Comparison of ENCODE assay signal across 21 cellular contexts in genomic region chr9:72932669-72933068, GRCh38. TPM values are rescaled to one million over a fixed set of nuclear protein-coding genes. Genes with fewer than 3 reads are reported as not detected.
A peak's percentile ranks its signal among the peaks of the same experiment; 100 is the strongest.
DNase-seq lines count a peak whose midpoint lies in the region; ATAC-seq, FAIRE-seq and TF ChIP-seq lines count a peak whose summit lies in the region.
"Had no signal": no experiment of that assay in that cellular context is flagged by ENCODE, and none has a peak within 500 bp of the region (broad histone marks: within the 10 kb centered on the region; RNA-seq: fewer than 3 reads in every experiment).

No MANE protein-coding gene starts in this region.

- H3K36me3 ChIP-seq in muscle layer of duodenum (ENCODE audit: control insufficient read depth in 1 of 2, insufficient read depth in 2 of 2, low read length in 2 of 2), result peaks cover 6 to 7% of the 10 kb centered on the region in 2 donors
- no peaks in the 10 kb centered on the region for H3K36me3 ChIP-seq in SK-N-SH (replicated peaks in 1 of 2; ENCODE audit: control insufficient read depth in 1 of 2, insufficient read depth in 2 of 2, low read length in 1 of 2)
- H3K36me3 ChIP-seq: BLaER1 had no signal

- CTCF ChIA-PET in WTC11 (lab: Charles Lee) (interaction anchor here (2.7 kb wide), 1 partner anchor 61 kb away, joined by 18 read pairs; no protein-coding TSS in a partner anchor), SK-N-SH (lab: Yijun Ruan, JAX) (no interaction called here)

- DNase-seq in H54 (ENCODE audit: insufficient read length, low spot score) (no peak), astrocyte of the hippocampus (ENCODE audit: low read depth, low spot score) (peak; percentile 16), WTC11 (ENCODE audit: low spot score) (no peak), SK-N-SH (no peak), globus pallidus (ENCODE audit: low spot score) (no peak), ecto neural progenitor cell (ENCODE audit: low spot score) (no peak)
- DNase-seq: CD4-positive, alpha-beta memory T cell; KG1; MV-4-11; NCI-H1694 treated with DMSO at 0.1 percent for 48 hours; NCI-H2107; NCI-H2227 treated with DMSO at 0.1 percent for 48 hours; NCI-H524; NCI-H82; PC-3; SIG-M5 had no signal

- no peaks in the 10 kb centered on the region for H3K36me3 Mint-ChIP-seq in WTC11
- H3K36me3 Mint-ChIP-seq: CD4-positive, alpha-beta memory T cell had no signal

- TF ChIP-seq CTCF in WTC11 (IDR thresholded peaks at IDR 0.05), result no peak
- TF ChIP-seq CTCF in SK-N-SH (IDR thresholded peaks at IDR 0.05), result no peak

- no peaks in the 10 kb centered on the region for H3K27me3 Mint-ChIP-seq in WTC11 (ENCODE audit: low read depth)

- H3K9ac ChIP-seq in SK-N-SH, result no peak overlapping the region
- H3K9ac ChIP-seq: BLaER1 had no signal

- peaks cover 7% of the 10 kb centered on the region for H3K4me1 Mint-ChIP-seq in WTC11
- H3K4me1 Mint-ChIP-seq: CD4-positive, alpha-beta memory T cell had no signal

- TF ChIP-seq RAD21 in SK-N-SH (IDR thresholded peaks at IDR 0.05; ENCODE audit: low read length), result no peak

- H3K9me2 ChIP-seq in SK-N-SH, result no peaks in the 10 kb centered on the region; the same call in 1 of the 2 replicates

- peak overlapping the region; percentile 19 for H3K27ac ChIP-seq in muscle layer of duodenum (ENCODE audit: low read length)
- no peak overlapping the region for H3K27ac ChIP-seq in SK-N-SH (ENCODE audit: low read depth in 2 of 2, low read length in 1 of 2)
- H3K27ac ChIP-seq: BLaER1, RWPE1 had no signal

- no peaks in the 10 kb centered on the region for H3F3A ChIP-seq in SK-N-SH (replicated peaks; ENCODE audit: insufficient read depth)

- no peak for TF ChIP-seq EP300 in SK-N-SH (IDR thresholded peaks at IDR 0.05; ENCODE audit: borderline replicate concordance in 1 of 2, low read depth in 1 of 2, low read length in 1 of 2)

- no peak overlapping the region for H3K27ac Mint-ChIP-seq in WTC11
- H3K27ac Mint-ChIP-seq: CD4-positive, alpha-beta memory T cell had no signal

- 2% methylated on average over 3 of the region's 3 CpGs for WGBS in SK-N-SH (ENCODE audit: low lambda C conversion rate)

- H3K27me3 ChIP-seq in muscle layer of duodenum (ENCODE audit: low read depth, low read length), result no peaks in the 10 kb centered on the region
- no peaks in the 10 kb centered on the region for H3K27me3 ChIP-seq in SK-N-SH (ENCODE audit: insufficient read depth)
- H3K27me3 ChIP-seq: BLaER1 had no signal

- no peak for ATAC-seq in WTC11
- ATAC-seq: PC-3 had no signal

- no peaks in the 10 kb centered on the region for H4K20me1 ChIP-seq in SK-N-SH (ENCODE audit: insufficient read depth)
- H4K20me1 ChIP-seq: BLaER1 had no signal

- no peak overlapping the region for H3K4me3 ChIP-seq in muscle layer of duodenum (ENCODE audit: low read depth in 1 of 2, low read length in 2 of 2)
- H3K4me3 ChIP-seq in SK-N-SH (ENCODE audit: low read depth in 2 of 2, low read length in 1 of 2), result no peak overlapping the region
- H3K4me3 ChIP-seq: BLaER1 had no signal

- H2AFZ ChIP-seq in SK-N-SH (ENCODE audit: low read depth), result no peak overlapping the region

- H3K9me3 Mint-ChIP-seq in WTC11, result no peaks in the 10 kb centered on the region

- H3K79me2 ChIP-seq in SK-N-SH (ENCODE audit: insufficient read depth), result no peaks in the 10 kb centered on the region

- no peak overlapping the region for H3K4me2 ChIP-seq in SK-N-SH
- H3K4me2 ChIP-seq: BLaER1 had no signal

- TF ChIP-seq POLR2A in H54 (IDR thresholded peaks at IDR 0.05; ENCODE audit: low read depth, low read length), result no peak

- POLR2A ChIA-PET in WTC11 (lab: Charles Lee), result no interaction called here
- POLR2A ChIA-PET in SK-N-SH (lab: Yijun Ruan, JAX), result no interaction called here

- H3K4me1 ChIP-seq in muscle layer of duodenum (ENCODE audit: control insufficient read depth in 1 of 2, insufficient read depth in 2 of 2, low read length in 2 of 2) (peaks cover 0 to 16% of the 10 kb centered on the region in 2 donors), SK-N-SH (ENCODE audit: control insufficient read depth in 1 of 2, insufficient read depth in 2 of 2, low read depth in 1 of 2, low read length in 1 of 2) (no peaks in the 10 kb centered on the region; a peak in 1 of 4 replicates)
- H3K4me1 ChIP-seq: BLaER1 had no signal

- H3K4me3 Mint-ChIP-seq in WTC11, result no peak overlapping the region
- H3K4me3 Mint-ChIP-seq: CD4-positive, alpha-beta memory T cell had no signal

- no peaks in the 10 kb centered on the region for H3K9me3 ChIP-seq in muscle layer of duodenum (ENCODE audit: control insufficient read depth in 1 of 2, low read length in 2 of 2)
- H3K9me3 ChIP-seq in SK-N-SH, result no peaks in the 10 kb centered on the region
- H3K9me3 ChIP-seq: BLaER1 had no signal

- peak; percentile 20 for FAIRE-seq in H54 (lab: Jason Lieb, UNC)
- FAIRE-seq: D721Med, H1 had no signal

TF ChIP-seq in WTC11, 78 proteins besides CTCF, POLR2A, EP300 and RAD21 (continues in another document):
- no peak for TF ChIP-seq CBFB (CRISPR knock-in tag; IDR thresholded peaks at IDR 0.05; ENCODE audit: low read depth)
- no peak for TF ChIP-seq IRF1 (CRISPR knock-in tag; IDR thresholded peaks at IDR 0.05)
- TF ChIP-seq SOX15 (CRISPR knock-in tag; IDR thresholded peaks at IDR 0.05), result no peak
- TF ChIP-seq FOXP4 (CRISPR knock-in tag; IDR thresholded peaks at IDR 0.05), result no peak
- TF ChIP-seq TEAD1 (CRISPR knock-in tag; IDR thresholded peaks at IDR 0.05), result no peak

TF ChIP-seq in SK-N-SH, 30 proteins besides CTCF, POLR2A, EP300 and RAD21:
- TF ChIP-seq TAF1 (IDR thresholded peaks at IDR 0.05; ENCODE audit: borderline replicate concordance, low read depth, low read length), result no peak
- TF ChIP-seq USF2 (IDR thresholded peaks at IDR 0.05; ENCODE audit: borderline replicate concordance, low read depth, low read length), result no peak
- TF ChIP-seq FOXJ3 (CRISPR knock-in tag; IDR thresholded peaks at IDR 0.05), result no peak
TF ChIP-seq in SK-N-SH: peak in this region for 0.

RNA-seq across cellular contexts. Expression of gene ALDH1A1, which starts 20.2 kb away (rescaled TPM):
- 1.9 to 3.3 TPM (median 2.4 TPM) in 3 replicates for total RNA-seq in WTC11 (2021)
- 0.03 and 0.23 TPM in 2 replicates for polyA plus RNA-seq in SK-N-SH (2012; rRNA removed)
- polyA plus RNA-seq in SK-N-SH (2012; cell fraction: cytosol; rRNA removed), result 0.04 and 0.08 TPM in 2 replicates
- polyA plus RNA-seq in SK-N-SH (2012; cell fraction: nucleus; rRNA removed), result not detected in 2 replicates
- total RNA-seq: PC-3 had no signal
- polyA plus RNA-seq: CD4-positive, alpha-beta memory T cell had no signal
